16 cellular contexts compared by ENCODE assay signal in the genomic region with DNA sequence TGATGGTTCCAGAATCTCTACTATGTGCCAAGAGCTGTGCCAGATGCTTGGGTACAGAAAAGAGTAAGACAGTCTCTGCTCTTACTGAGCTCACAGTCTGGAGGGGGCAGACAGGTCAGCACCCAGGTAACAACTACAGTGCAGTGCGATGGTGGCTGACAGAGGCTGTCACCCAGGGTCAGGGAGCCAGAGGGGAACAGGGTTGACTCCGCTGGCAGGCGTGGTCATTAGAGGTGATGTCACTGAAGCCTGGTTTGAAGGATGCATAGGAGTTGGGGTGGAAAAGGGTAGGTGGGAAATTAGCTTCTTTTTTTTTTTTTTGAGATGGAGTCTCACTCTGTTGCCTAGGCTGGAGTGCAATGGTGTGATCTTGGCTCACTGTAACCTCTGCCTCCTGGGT. TPM values are rescaled to one million over a fixed set of nuclear protein-coding genes. Genes with fewer than 3 reads are reported as not detected.
A peak's percentile ranks its signal among the peaks of the same experiment; 100 is the strongest.
DNase-seq lines count a peak whose midpoint lies in the region; ATAC-seq and TF ChIP-seq lines count a peak whose summit lies in the region.
"Had no signal": no experiment of that assay in that cellular context is flagged by ENCODE, and none has a peak within 500 bp of the region (broad histone marks: within the 10 kb centered on the region; RNA-seq: fewer than 3 reads in every experiment).

No MANE protein-coding gene starts in this region.

- no peaks in the 10 kb centered on the region for H3K9me2 ChIP-seq in SK-N-SH

- DNase-seq in SK-N-SH (no peak), MCF 10A (ENCODE audit: unreplicated experiment) (no peak), mammary epithelial cell (no peak), islet precursor cell (peak; percentile 35), RKO (ENCODE audit: low spot score) (no peak), GM13976 (ENCODE audit: low spot score) (no peak)
- DNase-seq: AML-193; Caco-2; CD4-positive, alpha-beta T cell; HFFc6 had no signal

- intact Hi-C loops in MCF 10A (cut with micrococcal nuclease) (no loop called here), mammary epithelial cell (cut with micrococcal nuclease) (no loop called here)

- peaks cover 18% of the 10 kb centered on the region; the same call in 1 of the 2 replicates for H3K79me2 ChIP-seq in SK-N-SH (ENCODE audit: insufficient read depth)
- H3K79me2 ChIP-seq in mammary epithelial cell (ENCODE audit: insufficient read depth, low read length), result peaks cover 11% of the 10 kb centered on the region

- H3K4me1 ChIP-seq in SK-N-SH (ENCODE audit: control insufficient read depth in 1 of 2, insufficient read depth in 2 of 2, low read depth in 1 of 2, low read length in 1 of 2) (no peaks in the 10 kb centered on the region), mammary epithelial cell (ENCODE audit: insufficient read depth, low read length) (no peaks in the 10 kb centered on the region)

- TF ChIP-seq CTCF in SK-N-SH (IDR thresholded peaks at IDR 0.05) (no peak), MCF 10A (IDR thresholded peaks at IDR 0.05; ENCODE audit: unreplicated experiment) (no peak), mammary epithelial cell (conservative IDR thresholded peaks at IDR 0.05 in 1 of 2, IDR thresholded peaks at IDR 0.05 in 1 of 2; ENCODE audit: extremely low read depth in 1 of 2, insufficient read depth in 1 of 2, low read depth in 1 of 2, low read length in 2 of 2) (no peak), GM13976 (IDR thresholded peaks at IDR 0.05; ENCODE audit: borderline replicate concordance, control extremely low read depth, extremely low read depth, insufficient read depth, missing control alignments) (no peak)

- TF ChIP-seq EP300 in SK-N-SH (IDR thresholded peaks at IDR 0.05; ENCODE audit: borderline replicate concordance in 1 of 2, low read depth in 1 of 2, low read length in 1 of 2), result no peak

- H3K9ac ChIP-seq in SK-N-SH, result no peak overlapping the region
- no peak overlapping the region for H3K9ac ChIP-seq in mammary epithelial cell (ENCODE audit: insufficient read depth, low read length)

- no peaks in the 10 kb centered on the region for H3K27me3 Mint-ChIP-seq in MCF 10A (ENCODE audit: insufficient read depth, unreplicated experiment)
- H3K27me3 Mint-ChIP-seq: CD4-positive, alpha-beta T cell had no signal

- H3K4me2 ChIP-seq in SK-N-SH (no peak overlapping the region), mammary epithelial cell (ENCODE audit: insufficient read depth, low read depth, low read length) (no peak overlapping the region)
- H3K4me2 ChIP-seq: A549, GM23338 had no signal

- peaks cover 24% of the 10 kb centered on the region for H3K36me3 Mint-ChIP-seq in MCF 10A (ENCODE audit: insufficient read depth, unreplicated experiment)

- ATAC-seq in SK-N-SH treated with all-trans-retinoic acid at 6 μM for 48 hours, result no peak
- ATAC-seq: A549, GM23338, HCT116 had no signal

- H3K9me3 ChIP-seq in SK-N-SH (no peaks in the 10 kb centered on the region), mammary epithelial cell (replicated peaks; ENCODE audit: insufficient read depth, low read length) (no peaks in the 10 kb centered on the region)
- H3K9me3 ChIP-seq: A549, Caco-2 had no signal

- H3K4me3 ChIP-seq in SK-N-SH (ENCODE audit: low read depth in 2 of 2, low read length in 1 of 2) (no peak overlapping the region), mammary epithelial cell (replicated peaks in 1 of 3; ENCODE audit: insufficient read depth in 1 of 3, low read depth in 2 of 3, low read length in 3 of 3) (no peak overlapping the region)
- H3K4me3 ChIP-seq: A549, GM23338 had no signal

- in situ Hi-C loops in mammary epithelial cell (cut with MboI; ENCODE audit: low sequenced_read_pairs in 2 of 2), result no loop called here
- in situ Hi-C loops in GM13976 (cut with MboI; ENCODE audit: low sequenced_read_pairs, unreplicated experiment), result no loop called here

- H3K4me3 Mint-ChIP-seq in MCF 10A (ENCODE audit: unreplicated experiment), result no peak overlapping the region
- H3K4me3 Mint-ChIP-seq: CD4-positive, alpha-beta T cell; GM23338; HFFc6 had no signal

- BruUV-seq in MCF 10A (replicated peaks; lab: Mats Ljungman, UMichigan) (no TSS peak), mammary epithelial cell (replicated peaks; lab: Mats Ljungman, UMichigan) (no TSS peak)

- H2AFZ ChIP-seq in SK-N-SH (ENCODE audit: low read depth) (no peak overlapping the region), mammary epithelial cell (ENCODE audit: low read depth, low read length) (no peak overlapping the region)
- H2AFZ ChIP-seq: GM23338 had no signal

- H3F3A ChIP-seq in SK-N-SH (replicated peaks; ENCODE audit: insufficient read depth), result no peaks in the 10 kb centered on the region

- H3K4me1 Mint-ChIP-seq in MCF 10A (ENCODE audit: insufficient read depth, unreplicated experiment), result peaks cover 3% of the 10 kb centered on the region

- WGBS in SK-N-SH (ENCODE audit: low lambda C conversion rate), result 95% methylated on average over 3 of the region's 3 CpGs
- WGBS in mammary epithelial cell (ENCODE audit: low coverage, missing lambda C conversion rate), result 100% methylated on average over 3 of the region's 3 CpGs

- peak overlapping the region; percentile 42 for H3K27ac Mint-ChIP-seq in MCF 10A (ENCODE audit: low read depth, unreplicated experiment)
- H3K27ac Mint-ChIP-seq: CD4-positive, alpha-beta T cell; GM23338; HFFc6 had no signal

- dilution Hi-C loops in mammary epithelial cell (cut with HindIII; ENCODE audit: low sequenced_read_pairs), result no loop called here

- H4K20me1 ChIP-seq in SK-N-SH (ENCODE audit: insufficient read depth) (no peaks in the 10 kb centered on the region), mammary epithelial cell (ENCODE audit: insufficient read depth, low read length) (no peaks in the 10 kb centered on the region)

- H3K27me3 ChIP-seq in SK-N-SH (ENCODE audit: insufficient read depth) (no peaks in the 10 kb centered on the region), mammary epithelial cell (ENCODE audit: insufficient read depth, low read length) (no peaks in the 10 kb centered on the region)

- CTCF ChIA-PET in SK-N-SH (lab: Yijun Ruan, JAX), result interaction anchor here (0.9 to 3.0 kb wide), 4 partner anchors 10 to 49 kb away, joined by 4 to 14 read pairs (median 7); no protein-coding TSS in a partner anchor
- CTCF ChIA-PET in MCF 10A (lab: Yijun Ruan, JAX), result no interaction called here
- CTCF ChIA-PET in mammary epithelial cell (lab: Charles Lee; ENCODE audit: low non-redundant PET), result no interaction called here

- H3K36me3 ChIP-seq in SK-N-SH (replicated peaks in 1 of 2; ENCODE audit: control insufficient read depth in 1 of 2, insufficient read depth in 2 of 2, low read length in 1 of 2) (peaks cover 0 to 22% of the 10 kb centered on the region in 2 experiments), mammary epithelial cell (ENCODE audit: insufficient read depth, low read length) (peaks cover 6% of the 10 kb centered on the region)

- POLR2A ChIA-PET in SK-N-SH (lab: Yijun Ruan, JAX) (no interaction called here), MCF 10A (lab: Yijun Ruan, JAX) (interaction anchor here (2.4 kb wide), 1 partner anchor 20 kb away, joined by 9 read pairs; no protein-coding TSS in a partner anchor)

- H3K27ac ChIP-seq in SK-N-SH (ENCODE audit: low read depth in 2 of 2, low read length in 1 of 2), result no peak overlapping the region
- H3K27ac ChIP-seq in mammary epithelial cell (ENCODE audit: insufficient read depth, low read depth, low read length), result no peak overlapping the region
- H3K27ac ChIP-seq: 22Rv1, A549, C4-2B had no signal

- no peak for TF ChIP-seq RAD21 in SK-N-SH (IDR thresholded peaks at IDR 0.05; ENCODE audit: low read length)

- no peaks in the 10 kb centered on the region for H3K9me3 Mint-ChIP-seq in MCF 10A (ENCODE audit: unreplicated experiment)
- H3K9me3 Mint-ChIP-seq: CD4-positive, alpha-beta T cell; GM23338; HFFc6 had no signal

TF ChIP-seq in SK-N-SH treated with all-trans-retinoic acid at 6 μM for 48 hours, 23 proteins besides CTCF, POLR2A, EP300 and RAD21:
- TF ChIP-seq, protein P1, sequence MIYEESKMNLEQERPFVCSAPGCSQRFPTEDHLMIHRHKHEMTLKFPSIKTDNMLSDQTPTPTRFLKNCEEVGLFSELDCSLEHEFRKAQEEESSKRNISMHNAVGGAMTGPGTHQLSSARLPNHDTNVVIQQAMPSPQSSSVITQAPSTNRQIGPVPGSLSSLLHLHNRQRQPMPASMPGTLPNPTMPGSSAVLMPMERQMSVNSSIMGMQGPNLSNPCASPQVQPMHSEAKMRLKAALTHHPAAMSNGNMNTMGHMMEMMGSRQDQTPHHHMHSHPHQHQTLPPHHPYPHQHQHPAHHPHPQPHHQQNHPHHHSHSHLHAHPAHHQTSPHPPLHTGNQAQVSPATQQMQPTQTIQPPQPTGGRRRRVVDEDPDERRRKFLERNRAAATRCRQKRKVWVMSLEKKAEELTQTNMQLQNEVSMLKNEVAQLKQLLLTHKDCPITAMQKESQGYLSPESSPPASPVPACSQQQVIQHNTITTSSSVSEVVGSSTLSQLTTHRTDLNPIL (CRISPR knock-in tag; IDR thresholded peaks at IDR 0.05; ENCODE audit: low read depth), result no peak
- TF ChIP-seq ZFP3 (CRISPR knock-in tag; IDR thresholded peaks at IDR 0.05), result 0 out of 2 replicates have a peak, but pooled peaks have one; percentile 18

TF ChIP-seq in SK-N-SH, 30 proteins besides CTCF, POLR2A, EP300 and RAD21 (continues in another document):
- TF ChIP-seq NFIC (IDR thresholded peaks at IDR 0.05; ENCODE audit: borderline replicate concordance) (no peak), SIN3A (IDR thresholded peaks at IDR 0.05; ENCODE audit: borderline replicate concordance, low read depth, low read length) (no peak), YY1 (IDR thresholded peaks at IDR 0.05; ENCODE audit: low read depth) (no peak)
- TF ChIP-seq, protein P2, sequence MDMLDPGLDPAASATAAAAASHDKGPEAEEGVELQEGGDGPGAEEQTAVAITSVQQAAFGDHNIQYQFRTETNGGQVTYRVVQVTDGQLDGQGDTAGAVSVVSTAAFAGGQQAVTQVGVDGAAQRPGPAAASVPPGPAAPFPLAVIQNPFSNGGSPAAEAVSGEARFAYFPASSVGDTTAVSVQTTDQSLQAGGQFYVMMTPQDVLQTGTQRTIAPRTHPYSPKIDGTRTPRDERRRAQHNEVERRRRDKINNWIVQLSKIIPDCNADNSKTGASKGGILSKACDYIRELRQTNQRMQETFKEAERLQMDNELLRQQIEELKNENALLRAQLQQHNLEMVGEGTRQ (IDR thresholded peaks at IDR 0.05; ENCODE audit: borderline replicate concordance, low read depth, low read length), result no peak

RNA-seq across cellular contexts. Expression of a gene that starts 31.5 kb away (rescaled TPM):
- polyA plus RNA-seq in SK-N-SH (2012; rRNA removed) (73.7 and 75.9 TPM in 2 replicates), mammary epithelial cell (36.8 TPM)
- polyA plus RNA-seq in SK-N-SH (2012; cell fraction: cytosol; rRNA removed), result 56.1 and 71.8 TPM in 2 replicates
- polyA plus RNA-seq in SK-N-SH (2012; cell fraction: nucleus; rRNA removed), result 50.7 and 59.4 TPM in 2 replicates
- total RNA-seq in MCF 10A (2022) (31.8 and 33.7 TPM in 2 replicates), mammary epithelial cell (10 to 100 TPM; 35.5 to 38.3 TPM)
- 19.7 TPM for polyA minus RNA-seq in mammary epithelial cell

RNA-seq across cellular contexts. Expression of a gene that starts 47.1 kb away (rescaled TPM):
- 0.10 and 0.16 TPM in 2 replicates for polyA plus RNA-seq in SK-N-SH (2012; rRNA removed)
- 0.05 and 0.08 TPM in 2 replicates for polyA plus RNA-seq in SK-N-SH (2012; cell fraction: cytosol; rRNA removed)
- polyA plus RNA-seq in SK-N-SH (2012; cell fraction: nucleus; rRNA removed), result 0.68 and 1.3 TPM in 2 replicates
- total RNA-seq in MCF 10A (2022), result 0.42 TPM in 1 of 2 replicates, not detected in the other
- 1 to 10 TPM in 1 of 2 donors, not detected in 1; 2.2 TPM for total RNA-seq in mammary epithelial cell
- polyA plus RNA-seq in mammary epithelial cell, result 0.39 TPM
- 5.5 TPM for polyA minus RNA-seq in mammary epithelial cell
